1 cellular context compared by ENCODE assay signal in the genomic region with DNA sequence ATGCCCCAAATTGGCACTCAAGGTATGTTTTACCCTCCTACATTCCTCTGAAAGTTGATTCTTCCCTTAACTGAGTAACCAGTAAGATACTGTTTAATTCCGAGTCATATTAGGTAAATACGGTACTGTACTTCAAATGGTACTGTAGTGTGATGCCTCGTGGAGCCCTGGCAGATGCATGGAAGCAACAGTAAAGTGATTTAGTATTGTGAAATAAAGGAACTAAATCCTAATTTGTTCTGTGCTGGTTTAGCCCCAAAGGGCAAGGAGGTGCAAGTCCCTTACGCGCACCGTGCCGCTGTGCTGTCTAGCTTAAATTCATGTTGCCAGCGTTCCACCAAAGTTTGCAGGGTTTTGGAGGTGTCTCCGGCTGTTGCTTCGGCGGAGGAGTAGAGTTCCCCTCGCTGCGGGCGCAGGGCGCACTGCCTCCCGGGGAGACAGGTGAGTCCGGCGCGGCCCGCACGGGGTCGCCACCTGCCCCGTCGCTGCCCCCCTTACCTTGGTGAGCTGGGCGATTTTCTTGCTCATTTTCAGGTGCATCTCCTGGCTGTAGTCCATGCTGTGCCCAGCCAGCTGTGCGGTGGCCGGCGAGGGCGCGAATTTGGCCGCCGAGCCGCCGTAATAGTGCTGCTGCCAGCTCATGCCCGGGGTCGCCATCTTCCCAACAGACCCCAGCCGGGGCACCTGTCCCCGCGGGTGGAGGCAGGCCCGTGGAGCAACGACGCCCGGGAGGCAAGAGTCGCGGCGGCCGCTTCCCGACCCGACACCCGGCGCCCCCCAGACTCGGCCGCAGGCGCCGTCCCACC.
TF ChIP-seq lines count a peak whose summit lies in the region.

No MANE protein-coding gene starts in this region.

TF ChIP-seq in HepG2, 621 proteins besides CTCF, POLR2A, EP300 and RAD21 (continued from another document and continues in another):
- TF ChIP-seq, protein P1, sequence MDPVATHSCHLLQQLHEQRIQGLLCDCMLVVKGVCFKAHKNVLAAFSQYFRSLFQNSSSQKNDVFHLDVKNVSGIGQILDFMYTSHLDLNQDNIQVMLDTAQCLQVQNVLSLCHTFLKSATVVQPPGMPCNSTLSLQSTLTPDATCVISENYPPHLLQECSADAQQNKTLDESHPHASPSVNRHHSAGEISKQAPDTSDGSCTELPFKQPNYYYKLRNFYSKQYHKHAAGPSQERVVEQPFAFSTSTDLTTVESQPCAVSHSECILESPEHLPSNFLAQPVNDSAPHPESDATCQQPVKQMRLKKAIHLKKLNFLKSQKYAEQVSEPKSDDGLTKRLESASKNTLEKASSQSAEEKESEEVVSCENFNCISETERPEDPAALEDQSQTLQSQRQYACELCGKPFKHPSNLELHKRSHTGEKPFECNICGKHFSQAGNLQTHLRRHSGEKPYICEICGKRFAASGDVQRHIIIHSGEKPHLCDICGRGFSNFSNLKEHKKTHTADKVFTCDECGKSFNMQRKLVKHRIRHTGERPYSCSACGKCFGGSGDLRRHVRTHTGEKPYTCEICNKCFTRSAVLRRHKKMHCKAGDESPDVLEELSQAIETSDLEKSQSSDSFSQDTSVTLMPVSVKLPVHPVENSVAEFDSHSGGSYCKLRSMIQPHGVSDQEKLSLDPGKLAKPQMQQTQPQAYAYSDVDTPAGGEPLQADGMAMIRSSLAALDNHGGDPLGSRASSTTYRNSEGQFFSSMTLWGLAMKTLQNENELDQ (CRISPR knock-in tag; IDR thresholded peaks at IDR 0.05; ENCODE audit: borderline replicate concordance) = peak; percentile 9; the same call in 1 of the 2 replicates
- peak; percentile 84 for TF ChIP-seq HNRNPL (IDR thresholded peaks at IDR 0.05; ENCODE audit: low read depth, low read length)
- TF ChIP-seq ZNF644 (CRISPR knock-in tag; IDR thresholded peaks at IDR 0.05; ENCODE audit: low read depth) = peak; percentile 44; the same call in 1 of the 2 replicates
- TF ChIP-seq XRCC5 (optimal IDR thresholded peaks at IDR 0.05; ENCODE audit: low read length) = peak; percentile 80
- peak; percentile 68 for TF ChIP-seq POGZ (CRISPR knock-in tag; IDR thresholded peaks at IDR 0.05)
- TF ChIP-seq ZNF335 (CRISPR knock-in tag; IDR thresholded peaks at IDR 0.05) = peak; percentile 67; the same call in 1 of the 2 replicates
- peak; percentile 62; the same call in 1 of the 2 replicates for TF ChIP-seq THAP9 (CRISPR knock-in tag; IDR thresholded peaks at IDR 0.05; ENCODE audit: borderline replicate concordance)
- TF ChIP-seq, protein P2, sequence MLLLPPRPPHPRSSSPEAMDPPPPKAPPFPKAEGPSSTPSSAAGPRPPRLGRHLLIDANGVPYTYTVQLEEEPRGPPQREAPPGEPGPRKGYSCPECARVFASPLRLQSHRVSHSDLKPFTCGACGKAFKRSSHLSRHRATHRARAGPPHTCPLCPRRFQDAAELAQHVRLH (CRISPR knock-in tag; IDR thresholded peaks at IDR 0.05; ENCODE audit: borderline replicate concordance, low read depth) = peak; percentile 62; the same call in 1 of the 2 replicates
- TF ChIP-seq ZNF709 (CRISPR knock-in tag; IDR thresholded peaks at IDR 0.05) = peak; percentile 85
- TF ChIP-seq, protein P3, sequence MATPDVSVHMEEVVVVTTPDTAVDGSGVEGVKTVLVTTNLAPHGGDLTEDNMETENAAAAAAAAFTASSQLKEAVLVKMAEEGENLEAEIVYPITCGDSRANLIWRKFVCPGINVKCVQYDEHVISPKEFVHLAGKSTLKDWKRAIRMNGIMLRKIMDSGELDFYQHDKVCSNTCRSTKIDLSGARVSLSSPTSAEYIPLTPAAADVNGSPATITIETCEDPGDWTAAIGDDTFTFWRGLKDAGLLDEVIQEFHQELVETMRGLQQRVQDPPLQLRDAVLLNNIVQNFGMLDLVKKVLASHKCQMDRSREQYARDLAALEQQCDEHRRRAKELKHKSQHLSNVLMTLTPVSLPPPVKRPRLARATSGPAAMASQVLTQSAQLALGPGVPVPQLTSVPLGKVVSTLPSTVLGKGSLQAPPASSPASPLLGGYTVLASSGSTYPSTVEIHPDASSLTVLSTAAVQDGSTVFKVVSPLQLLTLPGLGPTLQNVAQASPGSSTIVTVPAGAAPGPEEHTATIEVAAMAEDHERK (CRISPR knock-in tag; IDR thresholded peaks at IDR 0.05; ENCODE audit: low read depth) = no peak
- TF ChIP-seq HOXA3 (CRISPR knock-in tag; IDR thresholded peaks at IDR 0.05) = peak; percentile 37; the same call in 1 of the 2 replicates
- TF ChIP-seq CC2D1A (CRISPR knock-in tag; IDR thresholded peaks at IDR 0.05) = no peak
- peak; percentile 48; the same call in 1 of the 2 replicates for TF ChIP-seq MXD4 (CRISPR knock-in tag; IDR thresholded peaks at IDR 0.05)
- 0 out of 2 replicates have a peak, but pooled peaks have one; percentile 50 for TF ChIP-seq BRD4 (CRISPR knock-in tag; IDR thresholded peaks at IDR 0.05)
- TF ChIP-seq MIER3 (CRISPR knock-in tag; IDR thresholded peaks at IDR 0.05; ENCODE audit: borderline replicate concordance) = 0 out of 2 replicates have a peak, but pooled peaks have one; percentile 62
- TF ChIP-seq SNAPC4 (CRISPR knock-in tag; IDR thresholded peaks at IDR 0.05) = peak; percentile 20; the same call in 1 of the 2 replicates
- 0 out of 2 replicates have a peak, but pooled peaks have one; percentile 29 for TF ChIP-seq ZNF670 (CRISPR knock-in tag; IDR thresholded peaks at IDR 0.05; ENCODE audit: borderline replicate concordance)
- TF ChIP-seq ZNF225 (CRISPR knock-in tag; IDR thresholded peaks at IDR 0.05) = no peak
- TF ChIP-seq ZNF547 (CRISPR knock-in tag; IDR thresholded peaks at IDR 0.05) = peak; percentile 90; the same call in 1 of the 2 replicates
- peak; percentile 92; the same call in 1 of the 2 replicates for TF ChIP-seq MTA1 (CRISPR knock-in tag; IDR thresholded peaks at IDR 0.05; ENCODE audit: borderline replicate concordance)
- TF ChIP-seq ZNF790 (CRISPR knock-in tag; IDR thresholded peaks at IDR 0.05; ENCODE audit: borderline replicate concordance) = 0 out of 2 replicates have a peak, but pooled peaks have one; percentile 20
- peak; percentile 87; the same call in 1 of the 2 replicates for TF ChIP-seq NRL (CRISPR knock-in tag; IDR thresholded peaks at IDR 0.05; ENCODE audit: borderline replicate concordance)
- no peak for TF ChIP-seq TOE1 (CRISPR knock-in tag; IDR thresholded peaks at IDR 0.05)
- TF ChIP-seq AHR (CRISPR knock-in tag; IDR thresholded peaks at IDR 0.05) = no peak
- TF ChIP-seq ZNF576 (CRISPR knock-in tag; IDR thresholded peaks at IDR 0.05) = 0 out of 2 replicates have a peak, but pooled peaks have one; percentile 51
- TF ChIP-seq RXRB (CRISPR knock-in tag; IDR thresholded peaks at IDR 0.05; ENCODE audit: borderline replicate concordance) = peak; percentile 40; the same call in 1 of the 2 replicates
- TF ChIP-seq GZF1 (CRISPR knock-in tag; IDR thresholded peaks at IDR 0.05) = peak; percentile 98
- no peak for TF ChIP-seq ZFP36L2 (CRISPR knock-in tag; IDR thresholded peaks at IDR 0.05)
- TF ChIP-seq ZNF562 (CRISPR knock-in tag; IDR thresholded peaks at IDR 0.05; ENCODE audit: borderline replicate concordance) = peak; percentile 69; the same call in 1 of the 2 replicates
- no peak for TF ChIP-seq ZFP82 (CRISPR knock-in tag; IDR thresholded peaks at IDR 0.05; ENCODE audit: borderline replicate concordance)
- TF ChIP-seq ZMYM3 (CRISPR knock-in tag; IDR thresholded peaks at IDR 0.05) = peak; percentile 45; the same call in 1 of the 2 replicates
- no peak for TF ChIP-seq PBX2 (CRISPR knock-in tag; IDR thresholded peaks at IDR 0.05)
- TF ChIP-seq AGO1 (IDR thresholded peaks at IDR 0.05; ENCODE audit: low read depth, low read length, poor library complexity, severe bottlenecking) = peak; percentile 24
- peak; percentile 24 for TF ChIP-seq PHF5A (CRISPR knock-in tag; IDR thresholded peaks at IDR 0.05; ENCODE audit: low read depth, unreplicated experiment)
- peak; percentile 32; the same call in 1 of the 2 replicates for TF ChIP-seq ZNF430 (CRISPR knock-in tag; IDR thresholded peaks at IDR 0.05)
- TF ChIP-seq FOSL2 (CRISPR knock-in tag; IDR thresholded peaks at IDR 0.05) = peak; percentile 5; the same call in 1 of the 2 replicates
- TF ChIP-seq, protein P4, sequence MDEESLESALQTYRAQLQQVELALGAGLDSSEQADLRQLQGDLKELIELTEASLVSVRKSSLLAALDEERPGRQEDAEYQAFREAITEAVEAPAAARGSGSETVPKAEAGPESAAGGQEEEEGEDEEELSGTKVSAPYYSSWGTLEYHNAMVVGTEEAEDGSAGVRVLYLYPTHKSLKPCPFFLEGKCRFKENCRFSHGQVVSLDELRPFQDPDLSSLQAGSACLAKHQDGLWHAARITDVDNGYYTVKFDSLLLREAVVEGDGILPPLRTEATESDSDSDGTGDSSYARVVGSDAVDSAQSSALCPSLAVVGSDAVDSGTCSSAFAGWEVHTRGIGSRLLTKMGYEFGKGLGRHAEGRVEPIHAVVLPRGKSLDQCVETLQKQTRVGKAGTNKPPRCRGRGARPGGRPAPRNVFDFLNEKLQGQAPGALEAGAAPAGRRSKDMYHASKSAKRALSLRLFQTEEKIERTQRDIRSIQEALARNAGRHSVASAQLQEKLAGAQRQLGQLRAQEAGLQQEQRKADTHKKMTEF (CRISPR knock-in tag; IDR thresholded peaks at IDR 0.05) = peak; percentile 85
- peak; percentile 81 for TF ChIP-seq PHF8 (CRISPR knock-in tag; IDR thresholded peaks at IDR 0.05)
- no peak for TF ChIP-seq NONO (IDR thresholded peaks at IDR 0.05)
- peak; percentile 75 for TF ChIP-seq NONO (CRISPR knock-in tag; conservative IDR thresholded peaks at IDR 0.05)
- TF ChIP-seq, protein P5, sequence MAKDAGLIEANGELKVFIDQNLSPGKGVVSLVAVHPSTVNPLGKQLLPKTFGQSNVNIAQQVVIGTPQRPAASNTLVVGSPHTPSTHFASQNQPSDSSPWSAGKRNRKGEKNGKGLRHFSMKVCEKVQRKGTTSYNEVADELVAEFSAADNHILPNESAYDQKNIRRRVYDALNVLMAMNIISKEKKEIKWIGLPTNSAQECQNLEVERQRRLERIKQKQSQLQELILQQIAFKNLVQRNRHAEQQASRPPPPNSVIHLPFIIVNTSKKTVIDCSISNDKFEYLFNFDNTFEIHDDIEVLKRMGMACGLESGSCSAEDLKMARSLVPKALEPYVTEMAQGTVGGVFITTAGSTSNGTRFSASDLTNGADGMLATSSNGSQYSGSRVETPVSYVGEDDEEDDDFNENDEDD (CRISPR knock-in tag; IDR thresholded peaks at IDR 0.05; ENCODE audit: borderline replicate concordance) = no peak
